8 cellular contexts compared by ENCODE assay signal in genomic region chr2:27442282-27442980, GRCh38. TPM values are rescaled to one million over a fixed set of nuclear protein-coding genes. Genes with fewer than 3 reads are reported as not detected.
DNase-seq lines count a peak whose midpoint lies in the region; ATAC-seq and TF ChIP-seq lines count a peak whose summit lies in the region.

KRTCAP3 (plus strand) TSS chr2:27442381; CDS start chr2:27442413, 32 bp downstream.

- H2AFZ ChIP-seq in osteoblast (ENCODE audit: low read length), result no peak within 1 kb of the TSS

- H3K4me3 ChIP-seq in osteoblast (ENCODE audit: insufficient read depth, low read length), result no peak within 1 kb of the TSS

- no peaks in the 10 kb centered on the region for H3K79me2 ChIP-seq in osteoblast (ENCODE audit: insufficient read depth, low read length)

- no peaks in the 10 kb centered on the region for H3K9me3 Mint-ChIP-seq in activated naive CD8-positive, alpha-beta T cell treated with anti-CD3 and anti-CD28 coated beads, Interleukin-2, amount 10 ng/mL, durations not matched to agents 7 days and 5 days

- peak; percentile 60 for ATAC-seq in activated naive CD8-positive, alpha-beta T cell treated with anti-CD3 and anti-CD28 coated beads, Interleukin-2, amount 10 ng/mL, durations not matched to agents 7 days and 5 days (ENCODE audit: low read depth)

- H3K27ac ChIP-seq in osteoblast (ENCODE audit: low read depth, low read length), result no peak within 1 kb of the TSS

- no peaks in the 10 kb centered on the region for H4K20me1 ChIP-seq in osteoblast (ENCODE audit: insufficient read depth, low read length)

- no peaks in the 10 kb centered on the region for H3K27me3 ChIP-seq in osteoblast (ENCODE audit: insufficient read depth, low read length)

- H3K4me1 Mint-ChIP-seq in activated naive CD8-positive, alpha-beta T cell treated with anti-CD3 and anti-CD28 coated beads, Interleukin-2, amount 10 ng/mL, durations not matched to agents 7 days and 5 days, result peaks cover 13% of the 10 kb centered on the region

- TF ChIP-seq CTCF in osteoblast (IDR thresholded peaks at IDR 0.05; ENCODE audit: extremely low read depth, low read depth, low read length), result no peak

- H3K36me3 ChIP-seq in osteoblast (ENCODE audit: insufficient read depth, low read length), result peaks cover 59% of the 10 kb centered on the region

- H3K27ac Mint-ChIP-seq in activated naive CD8-positive, alpha-beta T cell treated with anti-CD3 and anti-CD28 coated beads, Interleukin-2, amount 10 ng/mL, durations not matched to agents 7 days and 5 days, result peak within 1 kb of the TSS; percentile 63

- no peak within 1 kb of the TSS for H3K4me2 ChIP-seq in osteoblast (ENCODE audit: insufficient read depth, low read length)

- H3K9me3 ChIP-seq in osteoblast (ENCODE audit: low read depth, low read length), result no peaks in the 10 kb centered on the region

- POLR2A ChIA-PET in activated naive CD8-positive, alpha-beta T cell treated with anti-CD3 and anti-CD28 coated beads, Interleukin-2, amount 10 ng/mL, durations not matched to agents 7 days and 5 days (lab: Charles Lee), result no interaction called here

- peak; percentile 37 for DNase-seq in DMS79 (lab: John Stamatoyannopoulos, UW)
- DNase-seq in NCI-H510A treated with DMSO at 0.1 percent for 48 hours (lab: John Stamatoyannopoulos, UW), result peak; percentile 72
- peak; percentile 63 for DNase-seq in activated naive CD8-positive, alpha-beta T cell treated with anti-CD3 and anti-CD28 coated beads, Interleukin-2, amount 10 ng/mL, durations not matched to agents 7 days and 5 days
- DNase-seq in kidney tubule cell (ENCODE audit: low spot score), result peak; percentile 64
- peak; percentile 17 for DNase-seq in stimulated activated CD8-positive, alpha-beta memory T cell treated with anti-CD3 and anti-CD28 coated beads, Interleukin-12 subunit alpha, Interleukin-12 subunit beta, amount 100 ng/mL, for 4 hours (ENCODE audit: low read depth)
- no peak for DNase-seq in osteoblast (ENCODE audit: insufficient read length, low spot score, missing footprints)
- no peak for DNase-seq in SW 1271 (lab: John Stamatoyannopoulos, UW)
- DNase-seq in cerebellar nuclear complex (lab: John Stamatoyannopoulos, UW), result no peak

- H3K27me3 Mint-ChIP-seq in activated naive CD8-positive, alpha-beta T cell treated with anti-CD3 and anti-CD28 coated beads, Interleukin-2, amount 10 ng/mL, durations not matched to agents 7 days and 5 days, result no peaks in the 10 kb centered on the region

- H3K36me3 Mint-ChIP-seq in activated naive CD8-positive, alpha-beta T cell treated with anti-CD3 and anti-CD28 coated beads, Interleukin-2, amount 10 ng/mL, durations not matched to agents 7 days and 5 days, result peaks cover 18% of the 10 kb centered on the region

- no peak within 1 kb of the TSS for H3K4me3 Mint-ChIP-seq in activated naive CD8-positive, alpha-beta T cell treated with anti-CD3 and anti-CD28 coated beads, Interleukin-2, amount 10 ng/mL, durations not matched to agents 7 days and 5 days

- no peaks in the 10 kb centered on the region for H3K4me1 ChIP-seq in osteoblast (ENCODE audit: insufficient read depth, low read length)

RNA-seq across cellular contexts. Expression of gene KRTCAP3, which starts in this region (rescaled TPM):
- total RNA-seq in activated naive CD8-positive, alpha-beta T cell treated with anti-CD3 and anti-CD28 coated beads, Interleukin-2, amount 10 ng/mL, durations not matched to agents 7 days and 5 days, result 10 to 100 TPM; 12.2 to 13.9 TPM
- under 0.01 and 0.72 TPM in 2 replicates for total RNA-seq in osteoblast

Comparison
In these comparisons a context has a peak if more than half of its experiments do, and no peak if none do; other contexts are left out.
1. DNase-seq: peak in DMS79 (single experiment), NCI-H510A treated with DMSO at 0.1 percent for 48 hours (single experiment), activated naive CD8-positive, alpha-beta T cell treated with anti-CD3 and anti-CD28 coated beads, Interleukin-2, amount 10 ng/mL, durations not matched to agents 7 days and 5 days (single experiment), kidney tubule cell (single experiment) and stimulated activated CD8-positive, alpha-beta memory T cell treated with anti-CD3 and anti-CD28 coated beads, Interleukin-12 subunit alpha, Interleukin-12 subunit beta, amount 100 ng/mL, for 4 hours (single experiment); none in osteoblast (single experiment), SW 1271 (0 of 2) and cerebellar nuclear complex (0 of 2).